ENCODE assay signal across 7 cellular contexts in the genomic region with DNA sequence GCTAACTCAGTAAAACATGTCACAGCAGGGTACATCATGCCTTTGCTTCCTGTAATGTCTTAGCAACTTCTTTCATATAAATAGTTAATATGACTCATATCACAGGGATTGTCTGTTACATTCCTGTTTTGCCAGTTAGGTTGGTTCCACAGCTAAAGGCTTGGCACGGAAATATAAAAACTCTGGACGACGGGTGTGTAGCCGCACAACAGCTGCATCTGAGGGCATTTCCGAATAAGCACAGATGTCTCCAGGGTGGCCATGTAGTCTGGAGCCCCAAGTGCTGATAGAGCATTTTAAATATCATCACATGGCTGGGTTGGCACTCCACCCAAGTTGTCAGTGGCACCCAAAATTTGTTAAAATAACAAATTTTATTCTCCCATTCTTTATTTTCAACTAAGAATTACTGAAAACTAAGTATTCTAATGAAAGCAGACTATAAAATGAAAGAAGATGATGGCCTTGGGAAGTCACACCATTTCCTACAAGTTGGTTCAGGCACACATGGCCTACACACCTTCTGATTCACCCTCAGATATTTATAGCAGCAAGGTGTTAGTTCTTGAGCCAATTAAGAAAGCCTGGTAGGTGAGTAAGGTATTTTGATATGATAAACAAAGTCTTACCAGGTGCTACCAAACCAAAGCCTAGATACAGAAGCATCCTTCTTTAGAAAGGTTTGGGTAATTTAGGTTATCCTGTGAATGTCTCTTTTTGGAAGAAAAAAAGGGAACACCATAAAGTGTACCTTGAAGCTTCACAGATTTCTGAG.
A peak's percentile ranks its signal among the peaks of the same experiment; 100 is the strongest.
DNase-seq lines count a peak whose midpoint lies in the region; ATAC-seq and TF ChIP-seq lines count a peak whose summit lies in the region.

No MANE protein-coding gene starts in this region.

- TF ChIP-seq POLR2A in esophagus muscularis mucosa (IDR thresholded peaks at IDR 0.05; ENCODE audit: low read depth), result no peak
- TF ChIP-seq POLR2A in sigmoid colon (IDR thresholded peaks at IDR 0.05), result no peak

- DNase-seq in RWPE1 (ENCODE audit: low spot score), result peak; percentile 78
- DNase-seq in esophagus muscularis mucosa (ENCODE audit: extremely low spot score), result no peak
- peak; percentile 68 for DNase-seq in sigmoid colon

- H3K27ac ChIP-seq in RWPE1 (peak overlapping the region; percentile 76), esophagus muscularis mucosa (replicated peaks in 1 of 4) (peak overlapping the region; percentile 24 to 53 (median 34)), sigmoid colon (peak overlapping the region in 2 of 4 donors; percentile 23 to 57)

- CTCF ChIA-PET in RWPE1 (lab: Yijun Ruan, JAX), result no interaction called here

- POLR2A ChIA-PET in RWPE1 (lab: Yijun Ruan, JAX; ENCODE audit: low non-redundant PET), result interaction anchor here (1.6 kb wide), 1 partner anchor 63 kb away, joined by 7 read pairs; no protein-coding TSS in a partner anchor

- TF ChIP-seq CTCF in RWPE1 (conservative IDR thresholded peaks at IDR 0.05; ENCODE audit: low read depth) (no peak), esophagus muscularis mucosa (IDR thresholded peaks at IDR 0.05) (no peak), sigmoid colon (IDR thresholded peaks at IDR 0.05) (no peak)

- ATAC-seq in GM18868 (IDR thresholded peaks at IDR 0.05; ENCODE audit: unreplicated experiment) (peak; percentile 23), HG02981 (IDR thresholded peaks at IDR 0.05; ENCODE audit: unreplicated experiment) (peak; percentile 17), HG02623 (IDR thresholded peaks at IDR 0.05; ENCODE audit: unreplicated experiment) (no peak), HG02852 (IDR thresholded peaks at IDR 0.05; ENCODE audit: unreplicated experiment) (no peak)

- TF ChIP-seq EP300 in esophagus muscularis mucosa (IDR thresholded peaks at IDR 0.05), result no peak
- no peak for TF ChIP-seq EP300 in sigmoid colon (IDR thresholded peaks at IDR 0.05)

- H3K4me1 ChIP-seq in esophagus muscularis mucosa (peaks cover 13 to 22% (median 18%) of the 10 kb centered on the region in 4 donors), sigmoid colon (peaks cover 0 to 11% (median 10%) of the 10 kb centered on the region in 4 donors)

- intact Hi-C loops in esophagus muscularis mucosa (cut with DNase I) (no loop called here), sigmoid colon (cut with DNase I) (no loop called here)

- H3K4me3 ChIP-seq in esophagus muscularis mucosa (no peak overlapping the region), sigmoid colon (no peak overlapping the region)

- 23% methylated on average over 5 of the region's 5 CpGs for WGBS in esophagus muscularis mucosa
- 16 to 48% methylated on average over 5 of the region's 5 CpGs for WGBS in sigmoid colon, 2 donors

- H3K36me3 ChIP-seq in esophagus muscularis mucosa, result peaks cover 0 to 20% (median 0%) of the 10 kb centered on the region in 4 donors
- no peaks in the 10 kb centered on the region for H3K36me3 ChIP-seq in sigmoid colon

- H3K9me3 ChIP-seq in esophagus muscularis mucosa (no peaks in the 10 kb centered on the region), sigmoid colon (no peaks in the 10 kb centered on the region)

- H3K27me3 ChIP-seq in esophagus muscularis mucosa (no peaks in the 10 kb centered on the region), sigmoid colon (no peaks in the 10 kb centered on the region)

Comparison
In these comparisons a context has a peak if more than half of its experiments do, and no peak if none do; other contexts are left out.
1. ATAC-seq: peak in GM18868 (single experiment) and HG02981 (single experiment); none in HG02623 (single experiment) and HG02852 (single experiment).